Comparison of ENCODE assay signal across 34 cellular contexts in genomic region chr4:148268835-148269234, GRCh38.
"Had no signal": no experiment of that assay in that cellular context is flagged by ENCODE, and none has a peak within 500 bp of the region (broad histone marks: within the 10 kb centered on the region; RNA-seq: fewer than 3 reads in every experiment).

No MANE protein-coding gene starts in this region.

- H3K27me3 ChIP-seq: adrenal gland, body of pancreas, cardiac muscle cell, colonic mucosa had no signal

- H3K27ac Mint-ChIP-seq: activated B cell treated with CpG ODN at 0.5 μM for 24 hours; activated CD8-positive, alpha-beta T cell treated with anti-CD3 and anti-CD28 coated beads for 36 hours; activated naive CD4-positive, alpha-beta T cell treated with anti-CD3 and anti-CD28 coated beads, Interleukin-2, amount 50 U/mL, for 24 hours; activated naive CD8-positive, alpha-beta T cell treated with anti-CD3 and anti-CD28 coated beads for 36 hours; activated naive CD8-positive, alpha-beta T cell treated with anti-CD3 and anti-CD28 coated beads, Interleukin-2, amount 50 U/mL, for 24 hours; activated T-helper 17 cell treated with anti-CD3 and anti-CD28 coated beads, Interleukin-2, amount 50 U/mL, for 72 hours; T-helper 17 cell; T-helper 2 cell treated with Interferon-gamma antibody and Interleukin-4, amounts not matched to agents 5 μg/mL and 100 μg/mL, for 36 hours had no signal

- DNase-seq: activated B cell treated with CpG ODN at 0.5 μM for 24 hours; activated CD4-positive, alpha-beta T cell treated with anti-CD3 and anti-CD28 coated beads for 48 hours; activated CD4-positive, alpha-beta T cell treated with anti-CD3 and anti-CD28 coated beads, Interleukin-2, amount 50 U/mL, for 1 hour; activated CD4-positive, alpha-beta T cell treated with anti-CD3 and anti-CD28 coated beads, Interleukin-2, amount 50 U/mL, for 48 hours; activated CD8-positive, alpha-beta memory T cell treated with anti-CD3 and anti-CD28 coated beads for 24 hours; activated CD8-positive, alpha-beta T cell treated with anti-CD3 and anti-CD28 coated beads for 36 hours; activated effector memory CD4-positive, alpha-beta T cell treated with anti-CD3 and anti-CD28 coated beads, Interleukin-2, amount 50 U/mL, for 16 hours; activated naive CD4-positive, alpha-beta T cell treated with anti-CD3 and anti-CD28 coated beads for 36 hours; activated naive CD8-positive, alpha-beta T cell treated with anti-CD3 and anti-CD28 coated beads for 36 hours; activated naive CD8-positive, alpha-beta T cell treated with anti-CD3 and anti-CD28 coated beads, Interleukin-2, amount 50 U/mL, for 24 hours; activated T-cell treated with anti-CD3 and anti-CD28 coated beads, Interleukin-2, amount 50 U/mL, for 4 hours; adrenal gland; amygdala; aorta; body of pancreas; central memory CD4-positive, alpha-beta T cell; cerebellar nuclear complex; colonic mucosa; effector CD8-positive, alpha-beta T cell; foreskin fibroblast; head of caudate nucleus; T-helper 1 cell; T-helper 17 cell; T1000; WERI-Rb-1 had no signal

- H3K4me3 ChIP-seq: adrenal gland, body of pancreas, cardiac muscle cell, colonic mucosa had no signal

- ATAC-seq: activated CD4-positive, CD25-positive, alpha-beta regulatory T cell treated with anti-CD3 and anti-CD28 coated beads, Interleukin-2, amount 50 U/mL, for 24 hours; activated CD8-positive, alpha-beta T cell treated with anti-CD3 and anti-CD28 coated beads for 36 hours; activated naive CD8-positive, alpha-beta T cell treated with anti-CD3 and anti-CD28 coated beads, Interleukin-2, amount 50 U/mL, for 24 hours; activated T-cell treated with anti-CD3 and anti-CD28 coated beads, Interleukin-2, amount 50 U/mL, for 4 hours; activated T-helper 17 cell treated with anti-CD3 and anti-CD28 coated beads, Interleukin-2, amount 50 U/mL, for 72 hours; body of pancreas; esophagus mucosa; T-helper 17 cell had no signal

- H3K4me1 Mint-ChIP-seq: activated B cell treated with CpG ODN at 0.5 μM for 24 hours had no signal

- H3K36me3 ChIP-seq: adrenal gland, cardiac muscle cell, colonic mucosa, WERI-Rb-1 had no signal

- H3K4me3 Mint-ChIP-seq: activated B cell treated with CpG ODN at 0.5 μM for 24 hours; activated CD8-positive, alpha-beta T cell treated with anti-CD3 and anti-CD28 coated beads for 36 hours; activated naive CD4-positive, alpha-beta T cell treated with anti-CD3 and anti-CD28 coated beads for 36 hours; activated naive CD4-positive, alpha-beta T cell treated with anti-CD3 and anti-CD28 coated beads, Interleukin-2, amount 50 U/mL, for 24 hours; activated naive CD8-positive, alpha-beta T cell treated with anti-CD3 and anti-CD28 coated beads for 36 hours; activated naive CD8-positive, alpha-beta T cell treated with anti-CD3 and anti-CD28 coated beads, Interleukin-2, amount 50 U/mL, for 24 hours; activated T-cell treated with anti-CD3 and anti-CD28 coated beads, Interleukin-2, amount 50 U/mL, for 4 hours; activated T-helper 17 cell treated with anti-CD3 and anti-CD28 coated beads, Interleukin-2, amount 50 U/mL, for 72 hours; T-helper 17 cell; T-helper 2 cell treated with Interferon-gamma antibody and Interleukin-4, amounts not matched to agents 5 μg/mL and 100 μg/mL, for 36 hours had no signal

- H3K9me3 Mint-ChIP-seq: activated B cell treated with CpG ODN at 0.5 μM for 24 hours; activated CD8-positive, alpha-beta T cell treated with anti-CD3 and anti-CD28 coated beads for 36 hours; activated naive CD4-positive, alpha-beta T cell treated with anti-CD3 and anti-CD28 coated beads for 36 hours; activated naive CD4-positive, alpha-beta T cell treated with anti-CD3 and anti-CD28 coated beads, Interleukin-2, amount 50 U/mL, for 24 hours; activated naive CD8-positive, alpha-beta T cell treated with anti-CD3 and anti-CD28 coated beads for 36 hours; activated naive CD8-positive, alpha-beta T cell treated with anti-CD3 and anti-CD28 coated beads, Interleukin-2, amount 50 U/mL, for 24 hours; activated T-cell treated with anti-CD3 and anti-CD28 coated beads, Interleukin-2, amount 50 U/mL, for 4 hours; T-helper 2 cell treated with Interferon-gamma antibody and Interleukin-4, amounts not matched to agents 5 μg/mL and 100 μg/mL, for 36 hours had no signal

- H3K27ac ChIP-seq: adrenal gland, body of pancreas, cardiac muscle cell, colonic mucosa, WERI-Rb-1 had no signal

- H3K9me3 ChIP-seq: adrenal gland, body of pancreas, colonic mucosa had no signal

- H3K27me3 Mint-ChIP-seq: activated B cell treated with CpG ODN at 0.5 μM for 24 hours; activated CD8-positive, alpha-beta T cell treated with anti-CD3 and anti-CD28 coated beads for 36 hours; activated naive CD4-positive, alpha-beta T cell treated with anti-CD3 and anti-CD28 coated beads, Interleukin-2, amount 50 U/mL, for 24 hours; activated naive CD8-positive, alpha-beta T cell treated with anti-CD3 and anti-CD28 coated beads for 36 hours; activated naive CD8-positive, alpha-beta T cell treated with anti-CD3 and anti-CD28 coated beads, Interleukin-2, amount 50 U/mL, for 24 hours; activated T-helper 17 cell treated with anti-CD3 and anti-CD28 coated beads, Interleukin-2, amount 50 U/mL, for 72 hours; T-helper 17 cell had no signal

- H3K4me1 ChIP-seq: colonic mucosa had no signal

- FAIRE-seq: endometrium, endothelial cell of umbilical vein, frontal cortex had no signal
